9 cellular contexts compared by ENCODE assay signal in genomic region chr14:44963775-44964380, GRCh38. TPM values are rescaled to one million over a fixed set of nuclear protein-coding genes. Genes with fewer than 3 reads are reported as not detected.
A peak's percentile ranks its signal among the peaks of the same experiment; 100 is the strongest.
DNase-seq lines count a peak whose midpoint lies in the region; ATAC-seq, FAIRE-seq and TF ChIP-seq lines count a peak whose summit lies in the region.
"Had no signal": no experiment of that assay in that cellular context is flagged by ENCODE, and none has a peak within 500 bp of the region (broad histone marks: within the 10 kb centered on the region; RNA-seq: fewer than 3 reads in every experiment).

No MANE protein-coding gene starts in this region.

- TF ChIP-seq POLR2A in HepG2 (IDR thresholded peaks at IDR 0.05; ENCODE audit: insufficient read depth in 1 of 2, low read depth in 2 of 2, low read length in 2 of 2): no peak

- peak; percentile 12 for FAIRE-seq in HepG2 (lab: Jason Lieb, UNC)
- FAIRE-seq: islet of Langerhans had no signal

- peak overlapping the region; percentile 82 for H3K4me2 ChIP-seq in HepG2 (ENCODE audit: low read depth, low read length)

- no peak overlapping the region for H2AFZ ChIP-seq in HepG2 (ENCODE audit: low read length)

- H3K4me3 ChIP-seq in HAP-1 (peak overlapping the region; percentile 86), astrocyte of the spinal cord (ENCODE audit: low read depth, low read length) (peak overlapping the region; percentile 68), HepG2 (replicated peaks in 1 of 3; ENCODE audit: insufficient read depth in 1 of 3, low read depth in 2 of 3, low read length in 3 of 3) (peak overlapping the region; percentile 83 to 88 (median 84))

- H3K4me1 ChIP-seq in HAP-1 (peaks cover 8% of the 10 kb centered on the region), HepG2 (ENCODE audit: insufficient read depth, low read length) (peaks cover 51% of the 10 kb centered on the region)

- H3K27me3 ChIP-seq in HAP-1 (ENCODE audit: low read depth) (no peaks in the 10 kb centered on the region), HepG2 (ENCODE audit: control insufficient read depth in 1 of 2, insufficient read depth in 2 of 2, low read length in 2 of 2) (no peaks in the 10 kb centered on the region; a peak in 1 of 5 replicates)

- ATAC-seq in HepG2 (peak; percentile 35), HG03159 (IDR thresholded peaks at IDR 0.05; ENCODE audit: unreplicated experiment) (no peak), GM18502 (IDR thresholded peaks at IDR 0.05; ENCODE audit: poor library complexity, unreplicated experiment) (no peak)

- in situ Hi-C loops in HAP-1 (cut with MboI; ENCODE audit: low sequenced_read_pairs): no loop called here
- in situ Hi-C loops in astrocyte of the spinal cord (cut with HindIII; ENCODE audit: low sequenced_read_pairs): no loop called here
- in situ Hi-C loops in HepG2 (cut with HindIII; ENCODE audit: extremely low pct_ligation_motif_present, low pct_unique_long_range_greater_than_20kb): loop anchor here (5.0 kb wide), 1 partner anchor 173 kb away; the partner anchor contains the start of gene FANCM

- H3K9ac ChIP-seq in HepG2 (ENCODE audit: insufficient read depth, low read depth, low read length): peak overlapping the region; percentile 79; the same call in 1 of the 2 replicates

- TSS peak; percentile 52 for BruUV-seq in HepG2 (replicated peaks; lab: Mats Ljungman, UMichigan)

- 0% methylated on average over 7 of the region's 7 CpGs for WGBS in HepG2 (ENCODE audit: low lambda C conversion rate)

- H3K9me3 ChIP-seq in HAP-1 (no peaks in the 10 kb centered on the region; the same call in 1 of the 2 replicates), HepG2 (ENCODE audit: low read length) (no peaks in the 10 kb centered on the region)

- peaks cover 13% of the 10 kb centered on the region for H4K20me1 ChIP-seq in HepG2 (ENCODE audit: insufficient read depth, low read length)

- peak overlapping the region; percentile 77 for H3K27ac ChIP-seq in HepG2 (ENCODE audit: extremely low read length, insufficient read depth, low read length)

- peaks cover 91% of the 10 kb centered on the region for H3K79me2 ChIP-seq in HepG2 (ENCODE audit: insufficient read depth, low read length)

- TF ChIP-seq RAD21 in HepG2 (CRISPR knock-in tag; IDR thresholded peaks at IDR 0.05): no peak

- intact Hi-C loops in HepG2 (cut with micrococcal nuclease; ENCODE audit: unreplicated experiment): loop anchor here (2.0 kb wide), 2 partner anchors 121 to 289 kb away; partner anchors contain the start of genes MIS18BP1 and PRPF39

- CTCF ChIA-PET in HepG2 (lab: Yijun Ruan, JAX; ENCODE audit: low intra/inter-chr PET ratio, low total read pairs): no interaction called here
- CTCF ChIA-PET in GM10248 (lab: Yijun Ruan, JAX): interaction anchor here (1.3 to 2.5 kb wide), 3 partner anchors 13 to 38 kb away, joined by 3 to 8 read pairs (median 5); no protein-coding TSS in a partner anchor

- POLR2A ChIA-PET in HepG2 (lab: Yijun Ruan, JAX) (interaction anchor here (1.2 to 4.5 kb wide), 3 partner anchors 16 to 172 kb away, joined by 3 to 42 read pairs (median 19); partner anchors contain the start of genes FANCM and FKBP3), GM10248 (lab: Yijun Ruan, JAX) (no interaction called here)

- TF ChIP-seq EP300 in HepG2 (IDR thresholded peaks at IDR 0.05; ENCODE audit: low read depth in 2 of 2, low read length in 2 of 2) (no peak), HepG2 (CRISPR knock-in tag; IDR thresholded peaks at IDR 0.05; ENCODE audit: borderline replicate concordance) (no peak)

- DNase-seq in Ammon's horn (ENCODE audit: low spot score): peak; percentile 52
- peak in 1 of 2 experiments; percentile 26 for DNase-seq in HAP-1 (ENCODE audit: low spot score in 2 of 2)
- no peak for DNase-seq in astrocyte of the spinal cord (ENCODE audit: low read depth, low spot score)
- DNase-seq in HepG2 (ENCODE audit: low spot score): peak; percentile 41
- DNase-seq in stimulated activated CD4-positive, alpha-beta T cell treated with anti-CD3 and anti-CD28 coated beads, Interleukin-4, amount 100 ng/mL, for 24 hours: no peak
- no peak for DNase-seq in GM10248 (ENCODE audit: extremely low spot score)

- H3K36me3 ChIP-seq in HAP-1 (replicated peaks): no peaks in the 10 kb centered on the region
- H3K36me3 ChIP-seq in HepG2 (replicated peaks in 1 of 2; ENCODE audit: control insufficient read depth in 1 of 2, insufficient read depth in 2 of 2, low read length in 2 of 2): no peaks in the 10 kb centered on the region

- TF ChIP-seq CTCF in astrocyte of the spinal cord (IDR thresholded peaks at IDR 0.05; ENCODE audit: low read depth, low read length) (no peak), HepG2 (CRISPR knock-in tag; IDR thresholded peaks at IDR 0.05) (peak; percentile 39; the same call in 1 of the 2 replicates), GM10248 (IDR thresholded peaks at IDR 0.05; ENCODE audit: control extremely low read depth, extremely low read depth, low read depth, missing control alignments) (no peak)

TF ChIP-seq in HepG2, 621 proteins besides CTCF, POLR2A, EP300 and RAD21 (continues in another document):
- TF ChIP-seq PHF20 (CRISPR knock-in tag; IDR thresholded peaks at IDR 0.05) (no peak), KDM3A (CRISPR knock-in tag; IDR thresholded peaks at IDR 0.05; ENCODE audit: low read depth) (no peak), ZNF605 (CRISPR knock-in tag; IDR thresholded peaks at IDR 0.05) (peak; percentile 14; the same call in 1 of the 2 replicates), HIVEP1 (CRISPR knock-in tag; IDR thresholded peaks at IDR 0.05) (no peak), TCF7 (IDR thresholded peaks at IDR 0.05; ENCODE audit: low read depth) (peak; percentile 44; the same call in 1 of the 2 replicates)

RNA-seq across cellular contexts. Expression of gene TOGARAM1, which starts 1.9 kb away (rescaled TPM):
- 9.8 and 10.6 TPM in 2 replicates for total RNA-seq in HepG2 (2016; rRNA removed; fragmentation: Illumina TruSeq; extraction: Trizol)
- total RNA-seq in HepG2 (2016; cell fraction: cytosol; rRNA removed; fragmentation: Illumina TruSeq; extraction: Trizol; ENCODE audit: low read depth): 11.4 and 15.3 TPM in 2 replicates
- total RNA-seq in HepG2 (2016; cell fraction: insoluble cytoplasmic fraction; rRNA removed; fragmentation: Illumina TruSeq; extraction: Trizol): 8.9 and 9.1 TPM in 2 replicates
- total RNA-seq in HepG2 (2016; cell fraction: membrane; rRNA removed; fragmentation: Illumina TruSeq; extraction: Trizol): 8.1 and 8.4 TPM in 2 replicates
- total RNA-seq in HepG2 (2016; cell fraction: nucleus; rRNA removed; fragmentation: Illumina TruSeq; extraction: Trizol): 18.8 and 24.1 TPM in 2 replicates
- 5.6 TPM in 2 replicates for polyA plus RNA-seq in HepG2 (2011; rRNA removed)
- polyA plus RNA-seq in HepG2 (2011; cell fraction: cytosol; rRNA removed): 1.6 and 4.2 TPM in 2 replicates
- 5.5 and 5.7 TPM in 2 replicates for polyA plus RNA-seq in HepG2 (2011; cell fraction: nucleus; rRNA removed)
- 3.5 and 4.6 TPM in 2 replicates for polyA plus RNA-seq in HepG2 (2012)
- polyA plus RNA-seq in HepG2 (2016; cell fraction: cytosol; fragmentation: Illumina TruSeq; extraction: Trizol; ENCODE audit: low read depth): 0.69 and 0.71 TPM in 2 replicates
- 5.4 and 7.3 TPM in 2 replicates for polyA plus RNA-seq in HepG2 (2016; cell fraction: insoluble cytoplasmic fraction; fragmentation: Illumina TruSeq; extraction: Trizol; ENCODE audit: low read depth)
- polyA plus RNA-seq in HepG2 (2016; cell fraction: membrane; fragmentation: Illumina TruSeq; extraction: Trizol; ENCODE audit: low read depth): 1.6 and 1.7 TPM in 2 replicates
- 14.0 and 17.1 TPM in 2 replicates for polyA plus RNA-seq in HepG2 (2016; cell fraction: nucleus; fragmentation: Illumina TruSeq; extraction: Trizol; ENCODE audit: insufficient read depth, low read depth)
- 14.7 and 16.5 TPM in 2 replicates for polyA minus RNA-seq in HepG2 (2011; rRNA and poly(A)+ RNA removed; ENCODE audit: low replicate concordance)
- 7.1 and 7.9 TPM in 2 replicates for polyA minus RNA-seq in HepG2 (2011; cell fraction: cytosol; rRNA and poly(A)+ RNA removed)
- 49.1 and 63.7 TPM in 2 replicates for polyA minus RNA-seq in HepG2 (2011; cell fraction: nucleus; rRNA and poly(A)+ RNA removed)

RNA-seq across cellular contexts. Expression of gene KLHL28, which starts 2.1 kb away (rescaled TPM):
- total RNA-seq in HepG2 (2016; rRNA removed; fragmentation: Illumina TruSeq; extraction: Trizol): 6.6 and 9.8 TPM in 2 replicates
- total RNA-seq in HepG2 (2016; cell fraction: cytosol; rRNA removed; fragmentation: Illumina TruSeq; extraction: Trizol; ENCODE audit: low read depth): 2.5 and 4.1 TPM in 2 replicates
- 6.6 and 8.2 TPM in 2 replicates for total RNA-seq in HepG2 (2016; cell fraction: insoluble cytoplasmic fraction; rRNA removed; fragmentation: Illumina TruSeq; extraction: Trizol)
- 2.5 and 2.9 TPM in 2 replicates for total RNA-seq in HepG2 (2016; cell fraction: membrane; rRNA removed; fragmentation: Illumina TruSeq; extraction: Trizol)
- total RNA-seq in HepG2 (2016; cell fraction: nucleus; rRNA removed; fragmentation: Illumina TruSeq; extraction: Trizol): 8.3 and 9.3 TPM in 2 replicates
- polyA plus RNA-seq in HepG2 (2011; rRNA removed): 2.7 and 3.4 TPM in 2 replicates
- polyA plus RNA-seq in HepG2 (2011; cell fraction: cytosol; rRNA removed): 1.1 and 2.2 TPM in 2 replicates
- polyA plus RNA-seq in HepG2 (2011; cell fraction: nucleus; rRNA removed): 3.3 and 4.5 TPM in 2 replicates
- polyA plus RNA-seq in HepG2 (2012): 4.6 and 4.8 TPM in 2 replicates
- polyA plus RNA-seq in HepG2 (2016; cell fraction: cytosol; fragmentation: Illumina TruSeq; extraction: Trizol; ENCODE audit: low read depth): 0.50 and 0.64 TPM in 2 replicates
- polyA plus RNA-seq in HepG2 (2016; cell fraction: insoluble cytoplasmic fraction; fragmentation: Illumina TruSeq; extraction: Trizol; ENCODE audit: low read depth): 4.3 and 5.1 TPM in 2 replicates
- 0.31 and 0.84 TPM in 2 replicates for polyA plus RNA-seq in HepG2 (2016; cell fraction: membrane; fragmentation: Illumina TruSeq; extraction: Trizol; ENCODE audit: low read depth)
- 5.2 and 5.5 TPM in 2 replicates for polyA plus RNA-seq in HepG2 (2016; cell fraction: nucleus; fragmentation: Illumina TruSeq; extraction: Trizol; ENCODE audit: insufficient read depth, low read depth)
- 17.1 and 19.1 TPM in 2 replicates for polyA minus RNA-seq in HepG2 (2011; rRNA and poly(A)+ RNA removed; ENCODE audit: low replicate concordance)
- 6.0 and 6.7 TPM in 2 replicates for polyA minus RNA-seq in HepG2 (2011; cell fraction: cytosol; rRNA and poly(A)+ RNA removed)
- polyA minus RNA-seq in HepG2 (2011; cell fraction: nucleus; rRNA and poly(A)+ RNA removed): 19.1 and 27.1 TPM in 2 replicates

Comparison
In these comparisons a context has a peak if more than half of its experiments do, and no peak if none do; other contexts are left out.
1. DNase-seq: peak in Ammon's horn (single experiment) and HepG2 (single experiment); none in astrocyte of the spinal cord (single experiment), stimulated activated CD4-positive, alpha-beta T cell treated with anti-CD3 and anti-CD28 coated beads, Interleukin-4, amount 100 ng/mL, for 24 hours (single experiment) and GM10248 (single experiment).
2. Peak in every context shown above with its lines, with median percentiles within 50 percentile points of each other: H3K4me3 ChIP-seq.